8 cellular contexts compared by ENCODE assay signal in genomic region chr19:58098682-58098998, GRCh38. TPM values are rescaled to one million over a fixed set of nuclear protein-coding genes. Genes with fewer than 3 reads are reported as not detected.
DNase-seq lines count a peak whose midpoint lies in the region; ATAC-seq and TF ChIP-seq lines count a peak whose summit lies in the region.

No MANE protein-coding gene starts in this region.

- peaks cover 12% of the 10 kb centered on the region for H3K4me1 Mint-ChIP-seq in activated naive CD4-positive, alpha-beta T cell treated with anti-CD3 and anti-CD28 coated beads, Interleukin-2, amount 10 ng/mL, durations not matched to agents 7 days and 5 days

- H3K9ac ChIP-seq in mammary epithelial cell (ENCODE audit: insufficient read depth, low read length) (peak overlapping the region; percentile 50), mesenchymal stem cell (ENCODE audit: low read length) (peak overlapping the region; percentile 98), MM.1S (ENCODE audit: low read length) (no peak overlapping the region)

- H3K36me3 Mint-ChIP-seq in activated naive CD4-positive, alpha-beta T cell treated with anti-CD3 and anti-CD28 coated beads, Interleukin-2, amount 10 ng/mL, durations not matched to agents 7 days and 5 days = peaks cover 16% of the 10 kb centered on the region

- H3K79me1 ChIP-seq in mesenchymal stem cell (replicated peaks; ENCODE audit: low read length, poor library complexity, severe bottlenecking) = peaks cover 30% of the 10 kb centered on the region

- dilution Hi-C loops in mammary epithelial cell (cut with HindIII; ENCODE audit: low sequenced_read_pairs) = no loop called here

- H3K27ac ChIP-seq in mammary epithelial cell (ENCODE audit: insufficient read depth, low read depth, low read length) (peak overlapping the region; percentile 92), mesenchymal stem cell (ENCODE audit: low read length, poor library complexity, severe bottlenecking) (peak overlapping the region; percentile 19), upper lobe of right lung (peak overlapping the region; percentile 99), MM.1S (ENCODE audit: low read length) (no peak overlapping the region)

- H3K14ac ChIP-seq in mesenchymal stem cell (ENCODE audit: low read length in 2 of 2) = no peak overlapping the region

- H4K91ac ChIP-seq in mesenchymal stem cell (ENCODE audit: low read length) = no peak overlapping the region

- no peak overlapping the region for H2BK120ac ChIP-seq in mesenchymal stem cell (ENCODE audit: low read depth, low read length)

- H4K20me1 ChIP-seq in mammary epithelial cell (ENCODE audit: insufficient read depth, low read length) (no peaks in the 10 kb centered on the region), MM.1S (ENCODE audit: insufficient read depth, low read length) (no peaks in the 10 kb centered on the region)

- H2AK5ac ChIP-seq in mesenchymal stem cell (ENCODE audit: low read length, severe bottlenecking) = no peak overlapping the region

- H3K27me3 Mint-ChIP-seq in activated naive CD4-positive, alpha-beta T cell treated with anti-CD3 and anti-CD28 coated beads, Interleukin-2, amount 10 ng/mL, durations not matched to agents 7 days and 5 days = no peaks in the 10 kb centered on the region

- no peak for TF ChIP-seq CTCF in mammary epithelial cell (conservative IDR thresholded peaks at IDR 0.05 in 1 of 2, IDR thresholded peaks at IDR 0.05 in 1 of 2; ENCODE audit: extremely low read depth in 1 of 2, insufficient read depth in 1 of 2, low read depth in 1 of 2, low read length in 2 of 2)
- no peak for TF ChIP-seq CTCF in upper lobe of right lung (IDR thresholded peaks at IDR 0.05)
- TF ChIP-seq CTCF in MM.1S (IDR thresholded peaks at IDR 0.05; ENCODE audit: low read length) = no peak

- no peak for ATAC-seq in upper lobe of right lung
- no peak for ATAC-seq in GM18861 (IDR thresholded peaks at IDR 0.05; ENCODE audit: unreplicated experiment)
- ATAC-seq in GM19397 (IDR thresholded peaks at IDR 0.05; ENCODE audit: unreplicated experiment) = no peak

- no peak overlapping the region for H2BK12ac ChIP-seq in mesenchymal stem cell (ENCODE audit: low read length in 2 of 2)

- H2AFZ ChIP-seq in mammary epithelial cell (ENCODE audit: low read depth, low read length) (peak overlapping the region; percentile 81), mesenchymal stem cell (ENCODE audit: low read depth, low read length) (no peak overlapping the region), MM.1S (ENCODE audit: low read length) (no peak overlapping the region)

- H3K4me2 ChIP-seq in mammary epithelial cell (ENCODE audit: insufficient read depth, low read depth, low read length) (peak overlapping the region; percentile 47), mesenchymal stem cell (ENCODE audit: low read length, poor library complexity, severe bottlenecking) (peak overlapping the region; percentile 88), MM.1S (ENCODE audit: low read depth, low read length) (no peak overlapping the region)

- no peaks in the 10 kb centered on the region for H3K4me1 ChIP-seq in mammary epithelial cell (ENCODE audit: insufficient read depth, low read length)
- H3K4me1 ChIP-seq in mesenchymal stem cell (ENCODE audit: control insufficient read depth, insufficient read depth, low read depth, low read length) = peaks cover 3% of the 10 kb centered on the region
- H3K4me1 ChIP-seq in upper lobe of right lung = peaks cover 5% of the 10 kb centered on the region
- H3K4me1 ChIP-seq in MM.1S (ENCODE audit: low read length) = no peaks in the 10 kb centered on the region

- no peak overlapping the region for H3K4ac ChIP-seq in mesenchymal stem cell (ENCODE audit: low read depth in 1 of 2, low read length in 2 of 2)

- H3K18ac ChIP-seq in mesenchymal stem cell (ENCODE audit: low read depth in 1 of 2, low read length in 2 of 2) = no peak overlapping the region

- peak overlapping the region; percentile 90 for H3K27ac Mint-ChIP-seq in activated naive CD4-positive, alpha-beta T cell treated with anti-CD3 and anti-CD28 coated beads, Interleukin-2, amount 10 ng/mL, durations not matched to agents 7 days and 5 days

- DNase-seq in activated naive CD4-positive, alpha-beta T cell treated with anti-CD3 and anti-CD28 coated beads, Interleukin-2, amount 10 ng/mL, durations not matched to agents 7 days and 5 days = no peak
- DNase-seq in activated naive CD4-positive, alpha-beta T cell treated with anti-CD3 and anti-CD28 coated beads, Interleukin-2, amount 50 U/mL, for 16 hours = no peak
- DNase-seq in mammary epithelial cell (no peak), mesenchymal stem cell (no peak), upper lobe of right lung (no peak), MM.1S (no peak)

- H3K9me3 ChIP-seq in mammary epithelial cell (replicated peaks; ENCODE audit: insufficient read depth, low read length) = peaks cover 35% of the 10 kb centered on the region
- peaks cover 61% of the 10 kb centered on the region for H3K9me3 ChIP-seq in mesenchymal stem cell (ENCODE audit: control insufficient read depth, low read length)
- peaks cover 10% of the 10 kb centered on the region for H3K9me3 ChIP-seq in upper lobe of right lung
- no peaks in the 10 kb centered on the region for H3K9me3 ChIP-seq in MM.1S (replicated peaks; ENCODE audit: insufficient read depth, low read length)

- intact Hi-C loops in mammary epithelial cell (cut with micrococcal nuclease) = loop anchor here (10.0 kb wide), 1 partner anchor 94 kb away; the partner anchor contains the start of gene ZNF606
- intact Hi-C loops in upper lobe of right lung (cut with DNase I) = no loop called here

- H3K4me3 ChIP-seq in mammary epithelial cell (replicated peaks in 1 of 3; ENCODE audit: insufficient read depth in 1 of 3, low read depth in 2 of 3, low read length in 3 of 3) (peak overlapping the region; percentile 21 to 78 (median 35)), mesenchymal stem cell (ENCODE audit: insufficient read depth in 1 of 2, low read depth in 1 of 2, low read length in 2 of 2) (peak overlapping the region; percentile 55 to 79), upper lobe of right lung (peak overlapping the region; percentile 83), MM.1S (ENCODE audit: low read length) (no peak overlapping the region)

- TSS peak; percentile 89 for BruUV-seq in mammary epithelial cell (replicated peaks; lab: Mats Ljungman, UMichigan)

- no peak overlapping the region for H3K23ac ChIP-seq in mesenchymal stem cell (ENCODE audit: low read length in 2 of 2)

- in situ Hi-C loops in mammary epithelial cell (cut with MboI; ENCODE audit: low sequenced_read_pairs in 2 of 2) = no loop called here

- no peaks in the 10 kb centered on the region for H3K27me3 ChIP-seq in mammary epithelial cell (ENCODE audit: insufficient read depth, low read length)
- no peaks in the 10 kb centered on the region for H3K27me3 ChIP-seq in mesenchymal stem cell (ENCODE audit: control insufficient read depth in 1 of 2, insufficient read depth in 1 of 2, low read length in 2 of 2)
- H3K27me3 ChIP-seq in upper lobe of right lung = no peaks in the 10 kb centered on the region
- no peaks in the 10 kb centered on the region for H3K27me3 ChIP-seq in MM.1S (replicated peaks; ENCODE audit: insufficient read depth, low read length)

- peak overlapping the region; percentile 82 for H3K4me3 Mint-ChIP-seq in activated naive CD4-positive, alpha-beta T cell treated with anti-CD3 and anti-CD28 coated beads, Interleukin-2, amount 10 ng/mL, durations not matched to agents 7 days and 5 days

- H3K9me3 Mint-ChIP-seq in activated naive CD4-positive, alpha-beta T cell treated with anti-CD3 and anti-CD28 coated beads, Interleukin-2, amount 10 ng/mL, durations not matched to agents 7 days and 5 days = peaks cover 46% of the 10 kb centered on the region

- CTCF ChIA-PET in activated naive CD4-positive, alpha-beta T cell treated with anti-CD3 and anti-CD28 coated beads, Interleukin-2, amount 10 ng/mL, durations not matched to agents 7 days and 5 days (lab: Charles Lee) = no interaction called here
- CTCF ChIA-PET in mammary epithelial cell (lab: Charles Lee; ENCODE audit: low non-redundant PET) = no interaction called here

- no peaks in the 10 kb centered on the region for H3K9me2 ChIP-seq in MM.1S (replicated peaks; ENCODE audit: insufficient read depth, low read length)

- no peak overlapping the region for H2BK15ac ChIP-seq in mesenchymal stem cell (ENCODE audit: low read depth, poor library complexity, severe bottlenecking)

- H2BK5ac ChIP-seq in mesenchymal stem cell (ENCODE audit: low read depth, low read length, poor library complexity, severe bottlenecking) = no peak overlapping the region

- H3F3A ChIP-seq in MM.1S (ENCODE audit: insufficient read depth, low read length) = no peaks in the 10 kb centered on the region

- H3K79me2 ChIP-seq in mammary epithelial cell (ENCODE audit: insufficient read depth, low read length) = no peaks in the 10 kb centered on the region
- no peaks in the 10 kb centered on the region for H3K79me2 ChIP-seq in MM.1S (ENCODE audit: low read length)

- H3K36me3 ChIP-seq in mammary epithelial cell (ENCODE audit: insufficient read depth, low read length) (no peaks in the 10 kb centered on the region), mesenchymal stem cell (ENCODE audit: control insufficient read depth in 1 of 2, insufficient read depth in 2 of 2, low read depth in 1 of 2, low read length in 2 of 2) (peaks cover 0 to 25% of the 10 kb centered on the region in 2 experiments), upper lobe of right lung (no peaks in the 10 kb centered on the region), MM.1S (replicated peaks; ENCODE audit: insufficient read depth, low read length) (no peaks in the 10 kb centered on the region)

- 0% methylated on average over 1 of the region's 2 CpGs for WGBS in mammary epithelial cell (ENCODE audit: low coverage, missing lambda C conversion rate)
- WGBS in mesenchymal stem cell = 44% methylated on average over 2 of the region's 2 CpGs

- no peak overlapping the region for H4K8ac ChIP-seq in mesenchymal stem cell (ENCODE audit: low read length)

RNA-seq across cellular contexts. Expression of gene ZSCAN18, which starts 0.6 kb away (rescaled TPM):
- total RNA-seq in mammary epithelial cell = 10 to 100 TPM; 16.3 to 59.3 TPM
- 5.9 TPM for polyA plus RNA-seq in mammary epithelial cell
- polyA minus RNA-seq in mammary epithelial cell = not detected
- polyA plus RNA-seq in mesenchymal stem cell (2013, experiment 1 of 2) = 23.0 TPM
- polyA plus RNA-seq in mesenchymal stem cell (2013, experiment 2 of 2) = 23.2 TPM
- 47.3 TPM for total RNA-seq in upper lobe of right lung

RNA-seq across cellular contexts. Expression of gene ZNF135, which starts 39.6 kb away (rescaled TPM):
- total RNA-seq in mammary epithelial cell (1 to 10 TPM in 1 of 2 donors, under 1 TPM in 1; 0.45 to 4.0 TPM), upper lobe of right lung (4.1 TPM)
- polyA plus RNA-seq in mammary epithelial cell = 0.26 TPM
- polyA minus RNA-seq in mammary epithelial cell = not detected
- 1.2 TPM for polyA plus RNA-seq in mesenchymal stem cell (2013, experiment 1 of 2)
- 1.2 TPM for polyA plus RNA-seq in mesenchymal stem cell (2013, experiment 2 of 2)

RNA-seq across cellular contexts. Expression of gene ZNF329, which starts 51.9 kb away (rescaled TPM):
- 10 to 100 TPM; 10.2 to 17.3 TPM for total RNA-seq in mammary epithelial cell
- 3.7 TPM for polyA plus RNA-seq in mammary epithelial cell
- 18.9 TPM for polyA minus RNA-seq in mammary epithelial cell
- 5.3 TPM for polyA plus RNA-seq in mesenchymal stem cell (2013, experiment 1 of 2)
- 5.4 TPM for polyA plus RNA-seq in mesenchymal stem cell (2013, experiment 2 of 2)
- 7.4 TPM for total RNA-seq in upper lobe of right lung
